In genomic region chr6:56808871-56809359, GRCh38 we compare ENCODE assay signal across 11 cellular contexts.
DNase-seq lines count a peak whose midpoint lies in the region; ATAC-seq and TF ChIP-seq lines count a peak whose summit lies in the region.
"Had no signal": no experiment of that assay in that cellular context is flagged by ENCODE, and none has a peak within 500 bp of the region (broad histone marks: within the 10 kb centered on the region; RNA-seq: fewer than 3 reads in every experiment).

No MANE protein-coding gene starts in this region.

- H3K9me3 ChIP-seq in trophoblast cell (ENCODE audit: insufficient read depth, low read depth, low read length) (no peaks in the 10 kb centered on the region), aorta (ENCODE audit: control insufficient read depth, low read length) (no peaks in the 10 kb centered on the region)

- no peak overlapping the region for H3K27ac ChIP-seq in trophoblast cell (ENCODE audit: low read depth, low read length)
- H3K27ac ChIP-seq in aorta (ENCODE audit: low read depth in 1 of 2, low read length in 2 of 2), result no peak overlapping the region

- no peak overlapping the region for H2AK5ac ChIP-seq in trophoblast cell (ENCODE audit: low read length)

- TF ChIP-seq CTCF in choroid plexus epithelial cell (conservative IDR thresholded peaks at IDR 0.05; ENCODE audit: low read depth, low read length), result no peak

- H3K9ac ChIP-seq in trophoblast cell (ENCODE audit: low read length), result no peak overlapping the region

- no peaks in the 10 kb centered on the region for H3K79me1 ChIP-seq in trophoblast cell (ENCODE audit: low read length)

- no peak overlapping the region for H2BK120ac ChIP-seq in trophoblast cell (ENCODE audit: insufficient read depth, low read length, poor library complexity)

- no peak overlapping the region for H3K4me3 ChIP-seq in choroid plexus epithelial cell (ENCODE audit: low read depth, low read length)
- H3K4me3 ChIP-seq in trophoblast cell (ENCODE audit: low read depth, low read length), result no peak overlapping the region
- no peak overlapping the region for H3K4me3 ChIP-seq in aorta (ENCODE audit: low read length in 2 of 2)

- H3K79me2 ChIP-seq in trophoblast cell (ENCODE audit: control insufficient read depth, insufficient read depth, low read length, poor library complexity), result no peaks in the 10 kb centered on the region

- DNase-seq in NCI-H1694 (lab: John Stamatoyannopoulos, UW) (peak; percentile 52), choroid plexus epithelial cell (ENCODE audit: low read depth) (peak; percentile 62), trophoblast cell (peak; percentile 27 to 37), aorta (no peak), COLO829 (ENCODE audit: low spot score) (no peak), T-helper 1 cell (no peak)
- DNase-seq: activated CD4-positive, alpha-beta T cell treated with anti-CD3 and anti-CD28 coated beads for 1 hour; central memory CD4-positive, alpha-beta T cell; NCI-H1436 had no signal

- no CpG with 5 or more reads among the region's 3 CpGs for WGBS in trophoblast cell (ENCODE audit: extremely low coverage, insufficient coverage, insufficient read length)
- 73 to 78% methylated on average over 3 of the region's 3 CpGs for WGBS in aorta, 2 donors

- no peak overlapping the region for H3K23ac ChIP-seq in trophoblast cell (ENCODE audit: low read length)

- intact Hi-C loops in aorta (cut with DNase I), result loop anchor here in 1 of 2 donors (5.0 kb wide), 1 partner anchor 33 kb away; no protein-coding TSS in a partner anchor

- H4K91ac ChIP-seq in trophoblast cell (ENCODE audit: low read depth, low read length), result no peak overlapping the region

- H2BK12ac ChIP-seq in trophoblast cell (ENCODE audit: low read length), result no peak overlapping the region

- H3K27me3 ChIP-seq in trophoblast cell (ENCODE audit: insufficient read depth, low read length), result no peaks in the 10 kb centered on the region
- no peaks in the 10 kb centered on the region for H3K27me3 ChIP-seq in aorta (ENCODE audit: control insufficient read depth in 1 of 2, insufficient read depth in 2 of 2, low read length in 1 of 2)

- peak; percentile 56 for ATAC-seq in GM18511 (IDR thresholded peaks at IDR 0.05; ENCODE audit: unreplicated experiment)
- ATAC-seq in aorta (ENCODE audit: low FRiP score), result no peak
- ATAC-seq in HG03135 (IDR thresholded peaks at IDR 0.05; ENCODE audit: unreplicated experiment), result no peak

- no peak overlapping the region for H3K18ac ChIP-seq in trophoblast cell (ENCODE audit: low read length)

- H4K12ac ChIP-seq in trophoblast cell (ENCODE audit: low read depth, low read length), result no peak overlapping the region

- peaks cover 0 to 4% of the 10 kb centered on the region in 2 experiments for H3K4me1 ChIP-seq in trophoblast cell (ENCODE audit: control insufficient read depth in 1 of 2, insufficient read depth in 2 of 2, low read length in 2 of 2)
- H3K4me1 ChIP-seq in aorta (ENCODE audit: control insufficient read depth in 1 of 2, insufficient read depth in 2 of 2, low read length in 2 of 2), result peaks cover 2 to 6% of the 10 kb centered on the region in 2 donors

- no peak overlapping the region for H4K8ac ChIP-seq in trophoblast cell (ENCODE audit: low read depth, low read length)

- H2AFZ ChIP-seq in trophoblast cell (ENCODE audit: insufficient read depth, low read length, poor library complexity), result no peak overlapping the region

- no peak overlapping the region for H3K4me2 ChIP-seq in trophoblast cell (ENCODE audit: low read length)

- H2BK5ac ChIP-seq in trophoblast cell (ENCODE audit: low read depth, low read length, poor library complexity), result no peak overlapping the region

- H3K14ac ChIP-seq in trophoblast cell (ENCODE audit: low read length), result no peak overlapping the region

- H3K36me3 ChIP-seq in trophoblast cell (ENCODE audit: control insufficient read depth in 1 of 2, insufficient read depth in 2 of 2, low read length in 2 of 2) (no peaks in the 10 kb centered on the region), aorta (ENCODE audit: control insufficient read depth in 1 of 2, insufficient read depth in 2 of 2, low read length in 1 of 2) (no peaks in the 10 kb centered on the region)

- no peak overlapping the region for H3K4ac ChIP-seq in trophoblast cell (ENCODE audit: low read depth, low read length)

Comparison
In these comparisons a context has a peak if more than half of its experiments do, and no peak if none do; other contexts are left out.
1. DNase-seq: peak in NCI-H1694 (single experiment), choroid plexus epithelial cell (single experiment) and trophoblast cell (2 of 2); none in aorta (0 of 2), COLO829 (single experiment) and T-helper 1 cell (0 of 5).